In the genomic region with DNA sequence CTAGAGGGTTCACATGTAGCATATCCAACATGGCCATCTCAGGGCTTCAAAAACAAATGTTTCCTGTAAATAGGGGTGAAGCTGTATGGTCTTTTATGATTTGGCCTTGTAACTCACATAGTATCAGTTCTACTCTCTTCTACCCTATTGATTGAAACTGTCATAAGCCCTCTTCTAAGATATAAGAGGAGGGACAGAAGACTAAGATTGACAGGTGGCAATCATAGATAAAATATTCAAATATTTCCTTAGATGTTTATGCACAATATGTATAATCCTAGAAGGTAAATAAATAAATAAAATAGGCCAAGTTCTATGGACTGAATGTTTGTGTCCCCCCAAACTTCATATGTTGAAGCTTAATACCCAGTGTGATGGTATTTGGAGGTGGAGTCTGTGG, we compare ENCODE assay signal across 27 cellular contexts.
"Had no signal": no experiment of that assay in that cellular context is flagged by ENCODE, and none has a peak within 500 bp of the region (broad histone marks: within the 10 kb centered on the region; RNA-seq: fewer than 3 reads in every experiment).

No MANE protein-coding gene starts in this region.

- H3K27ac ChIP-seq: coronary artery, dorsolateral prefrontal cortex, epithelial cell of prostate, esophagus muscularis mucosa, esophagus squamous epithelium, foreskin keratinocyte, gastrocnemius medialis, gastroesophageal sphincter, heart left ventricle, heart right ventricle, hepatocyte had no signal

- H3K79me2 ChIP-seq: hepatocyte had no signal

- ATAC-seq: effector memory CD8-positive, alpha-beta T cell; esophagus mucosa; foreskin keratinocyte; gastrocnemius medialis; gastroesophageal sphincter; heart left ventricle; heart right ventricle had no signal

- H3K4me2 ChIP-seq: hepatocyte had no signal

- H3K27me3 ChIP-seq: esophagus squamous epithelium, foreskin keratinocyte, gastrocnemius medialis, gastroesophageal sphincter, hepatocyte had no signal

- DNase-seq: cortex of kidney; dermis blood vessel endothelial cell; dorsolateral prefrontal cortex; effector CD4-positive, alpha-beta T cell; effector CD8-positive, alpha-beta T cell; effector memory CD4-positive, alpha-beta T cell; effector memory CD8-positive, alpha-beta T cell; endodermal cell; esophagus squamous epithelium; foreskin fibroblast; foreskin keratinocyte; foreskin melanocyte; gastrocnemius medialis; glutamatergic neuron; head of caudate nucleus; heart left ventricle; heart right ventricle; hippocampal formation had no signal

- H2AFZ ChIP-seq: hepatocyte had no signal

- H3K4me1 ChIP-seq: esophagus muscularis mucosa, esophagus squamous epithelium, gastrocnemius medialis, gastroesophageal sphincter, heart left ventricle, heart right ventricle had no signal

- H3K9me3 ChIP-seq: esophagus muscularis mucosa, esophagus squamous epithelium, gastrocnemius medialis, gastroesophageal sphincter, heart left ventricle, heart right ventricle had no signal

- FAIRE-seq: endometrium, endothelial cell of umbilical vein, frontal cortex had no signal

- H3K4me3 ChIP-seq: coronary artery, dorsolateral prefrontal cortex, esophagus muscularis mucosa, esophagus squamous epithelium, gastrocnemius medialis, gastroesophageal sphincter, heart left ventricle, heart right ventricle, hepatocyte had no signal

- H3K36me3 ChIP-seq: esophagus muscularis mucosa, esophagus squamous epithelium, gastrocnemius medialis, gastroesophageal sphincter, heart left ventricle, heart right ventricle had no signal
